Comparison of ENCODE assay signal across 9 cellular contexts in the genomic region with DNA sequence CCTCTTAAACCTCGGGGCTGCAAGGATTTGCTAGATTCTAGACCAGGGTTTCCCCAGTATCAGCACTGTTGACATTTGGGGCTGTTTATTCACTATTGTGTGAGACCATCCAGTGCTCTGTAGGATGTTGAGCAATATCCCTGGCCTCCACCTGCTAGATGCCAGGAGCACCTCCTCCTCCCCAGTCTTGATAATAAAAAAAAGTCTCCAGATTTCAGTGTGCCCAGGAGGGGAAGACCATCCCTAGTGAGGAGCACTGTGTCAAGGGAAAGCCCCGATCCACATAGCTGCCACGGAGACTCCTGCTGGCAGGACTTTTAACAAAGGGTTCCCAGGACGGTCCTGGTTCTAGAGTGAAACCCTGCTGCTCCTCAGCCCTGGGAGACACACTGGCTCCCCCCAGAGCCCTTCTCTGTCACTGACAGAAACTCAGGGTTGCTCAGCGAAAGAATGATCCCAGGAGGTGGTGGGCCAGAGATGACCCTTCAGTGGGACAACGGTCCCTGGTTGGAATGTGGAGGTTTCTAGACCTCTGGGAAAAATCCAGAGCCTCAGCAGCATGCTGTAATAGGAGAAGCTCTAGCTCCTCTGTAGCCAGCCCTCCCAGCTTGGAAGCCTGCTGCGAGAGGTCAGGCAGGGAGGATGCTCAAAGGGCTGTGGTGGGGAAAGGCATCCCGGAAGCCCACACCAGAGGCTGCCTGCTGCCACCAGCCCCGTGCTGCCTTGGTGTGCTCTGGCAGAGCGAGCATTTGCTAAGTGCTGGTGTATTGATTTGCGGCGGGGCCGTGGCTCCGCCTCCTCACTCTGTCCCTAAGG. TPM values are rescaled to one million over a fixed set of nuclear protein-coding genes. Genes with fewer than 3 reads are reported as not detected.
DNase-seq lines count a peak whose midpoint lies in the region; ATAC-seq and TF ChIP-seq lines count a peak whose summit lies in the region.
"Had no signal": no experiment of that assay in that cellular context is flagged by ENCODE, and none has a peak within 500 bp of the region (broad histone marks: within the 10 kb centered on the region; RNA-seq: fewer than 3 reads in every experiment).

No MANE protein-coding gene starts in this region.

- no peak overlapping the region for H3K4me2 ChIP-seq in hepatocyte

- H2AFZ ChIP-seq in hepatocyte, result no peak overlapping the region

- H3K27ac ChIP-seq in hepatocyte (peak overlapping the region; percentile 25), upper lobe of left lung (peak overlapping the region in 3 of 4 donors; percentile 46 to 59 (median 58)), upper lobe of right lung (no peak overlapping the region)

- intact Hi-C loops in upper lobe of right lung (cut with DNase I), result no loop called here

- no peaks in the 10 kb centered on the region for H3K79me2 ChIP-seq in hepatocyte

- H3K4me1 ChIP-seq in hepatocyte (ENCODE audit: insufficient read depth) (peaks cover 40% of the 10 kb centered on the region), upper lobe of left lung (peaks cover 41 to 56% (median 49%) of the 10 kb centered on the region in 4 donors), upper lobe of right lung (peaks cover 37% of the 10 kb centered on the region)

- peak in 1 of 2 donors; percentile 14 for ATAC-seq in upper lobe of left lung (ENCODE audit: low FRiP score in 2 of 2)
- no peak for ATAC-seq in GM18858 (IDR thresholded peaks at IDR 0.05; ENCODE audit: unreplicated experiment)
- ATAC-seq in upper lobe of right lung, result no peak
- ATAC-seq in HG03025 (IDR thresholded peaks at IDR 0.05; ENCODE audit: low FRiP score, unreplicated experiment), result no peak

- peak; percentile 60 for DNase-seq in NCI-H1436 (lab: John Stamatoyannopoulos, UW)
- no peak for DNase-seq in NCI-H1436 treated with DMSO at 0.1 percent for 48 hours (lab: John Stamatoyannopoulos, UW)
- DNase-seq in SW480 (ENCODE audit: low spot score), result peak; percentile 93
- peak; percentile 67 for DNase-seq in hepatocyte (ENCODE audit: low spot score)
- no peak for DNase-seq in upper lobe of left lung
- DNase-seq in upper lobe of right lung, result no peak
- DNase-seq: CD4-positive, CD25-positive, alpha-beta regulatory T cell had no signal

- TF ChIP-seq EP300 in upper lobe of left lung (IDR thresholded peaks at IDR 0.05), result no peak

- H3K4me3 ChIP-seq in hepatocyte (no peak overlapping the region), upper lobe of left lung (no peak overlapping the region), upper lobe of right lung (no peak overlapping the region)

- H3K27me3 ChIP-seq in hepatocyte (peaks cover 3% of the 10 kb centered on the region), upper lobe of left lung (no peaks in the 10 kb centered on the region), upper lobe of right lung (no peaks in the 10 kb centered on the region)

- H3K9me3 ChIP-seq in hepatocyte (ENCODE audit: low read depth) (no peaks in the 10 kb centered on the region), upper lobe of left lung (no peaks in the 10 kb centered on the region), upper lobe of right lung (no peaks in the 10 kb centered on the region)

- H4K20me1 ChIP-seq in hepatocyte (ENCODE audit: insufficient read depth, poor library complexity, severe bottlenecking), result no peaks in the 10 kb centered on the region

- no peaks in the 10 kb centered on the region for H3K36me3 ChIP-seq in hepatocyte (replicated peaks; ENCODE audit: insufficient read depth, low read depth)
- peaks cover 0 to 64% (median 17%) of the 10 kb centered on the region in 4 donors for H3K36me3 ChIP-seq in upper lobe of left lung
- peaks cover 40% of the 10 kb centered on the region for H3K36me3 ChIP-seq in upper lobe of right lung

- TF ChIP-seq POLR2A in upper lobe of left lung (IDR thresholded peaks at IDR 0.05), result no peak

- peak; percentile 42 for TF ChIP-seq CTCF in hepatocyte (IDR thresholded peaks at IDR 0.05; ENCODE audit: poor library complexity)
- no peak for TF ChIP-seq CTCF in upper lobe of left lung (IDR thresholded peaks at IDR 0.05)
- no peak for TF ChIP-seq CTCF in upper lobe of right lung (IDR thresholded peaks at IDR 0.05)

- 34% methylated on average over 13 of the region's 14 CpGs for WGBS in hepatocyte (ENCODE audit: low lambda C conversion rate, missing lambda C conversion rate)
- 75 to 82% methylated on average over 6 to 14 of the region's 14 CpGs for WGBS in upper lobe of left lung, 2 donors

- H3K9me2 ChIP-seq in hepatocyte (replicated peaks; ENCODE audit: insufficient read depth), result no peaks in the 10 kb centered on the region

RNA-seq across cellular contexts. Expression of a gene that starts 20.3 kb away (rescaled TPM):
- 0.36 and 0.47 TPM in 2 replicates for total RNA-seq in hepatocyte
- 1.0 and 1.4 TPM in 2 replicates for polyA plus RNA-seq in hepatocyte
- total RNA-seq in upper lobe of left lung, result 10 to 100 TPM; 22.6 to 55.5 (median 31.4) TPM
- 21.8 TPM for total RNA-seq in upper lobe of right lung

RNA-seq across cellular contexts. Expression of a gene that starts 34.1 kb away (rescaled TPM):
- total RNA-seq in hepatocyte, result 21.0 and 31.2 TPM in 2 replicates
- 33.4 and 45.1 TPM in 2 replicates for polyA plus RNA-seq in hepatocyte
- 10 to 100 TPM; 27.2 to 92.2 (median 33.1) TPM for total RNA-seq in upper lobe of left lung
- total RNA-seq in upper lobe of right lung, result 33.7 TPM

RNA-seq across cellular contexts. Expression of a gene that starts 35.7 kb away (rescaled TPM):
- total RNA-seq in hepatocyte (32.6 and 35.0 TPM in 2 replicates), upper lobe of left lung (10 to 100 TPM; 22.0 to 96.1 (median 55.7) TPM), upper lobe of right lung (39.8 TPM)
- polyA plus RNA-seq in hepatocyte, result 9.7 and 11.1 TPM in 2 replicates

Comparison
In these comparisons a context has a peak if more than half of its experiments do, and no peak if none do; other contexts are left out.
1. DNase-seq: peak in NCI-H1436 (single experiment), SW480 (single experiment) and hepatocyte (single experiment); none in NCI-H1436 treated with DMSO at 0.1 percent for 48 hours (single experiment), upper lobe of left lung (0 of 2) and upper lobe of right lung (single experiment).
2. RNA of a gene that starts 20.3 kb away (total RNA-seq): 22.6 to 55.5 TPM in upper lobe of left lung and 21.8 TPM in upper lobe of right lung (single experiment); 0.36 to 0.47 TPM in hepatocyte; every median in the first group is over 10 times any median in the second.